ENCODE assay signal across 17 cellular contexts in the genomic region with DNA sequence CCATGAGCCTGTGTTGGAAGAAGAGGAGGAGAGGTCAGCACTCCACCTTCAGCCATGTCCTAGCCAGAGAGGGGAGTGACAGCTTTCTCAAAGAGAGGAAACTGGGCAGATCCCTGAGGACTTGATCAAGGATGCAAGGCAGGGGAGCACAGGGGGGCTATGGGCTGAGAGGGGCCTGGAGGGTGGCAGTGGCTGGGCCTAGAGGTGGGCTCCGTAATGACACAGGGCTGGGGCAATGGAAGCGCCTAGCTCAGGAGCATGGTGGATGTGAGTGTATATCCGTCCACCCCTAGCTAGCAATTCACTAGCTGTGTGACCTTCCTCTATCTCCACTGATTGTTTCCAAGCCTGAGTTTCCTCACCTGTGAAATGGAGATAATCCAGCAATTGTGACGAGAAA. TPM values are rescaled to one million over a fixed set of nuclear protein-coding genes. Genes with fewer than 3 reads are reported as not detected.
DNase-seq lines count a peak whose midpoint lies in the region; ATAC-seq and TF ChIP-seq lines count a peak whose summit lies in the region.
"Had no signal": no experiment of that assay in that cellular context is flagged by ENCODE, and none has a peak within 500 bp of the region (broad histone marks: within the 10 kb centered on the region; RNA-seq: fewer than 3 reads in every experiment).

No MANE protein-coding gene starts in this region.

- H3K27me3 Mint-ChIP-seq in nephron (ENCODE audit: low read depth): peaks cover 3% of the 10 kb centered on the region

- H3K9me3 ChIP-seq in right atrium auricular region: no peaks in the 10 kb centered on the region
- H3K9me3 ChIP-seq: colonic mucosa, SJSA1 had no signal

- H3K36me3 ChIP-seq in right atrium auricular region: no peaks in the 10 kb centered on the region
- H3K36me3 ChIP-seq: colonic mucosa, SJSA1 had no signal

- H3K27me3 ChIP-seq in right atrium auricular region: no peaks in the 10 kb centered on the region
- H3K27me3 ChIP-seq: colonic mucosa, SJSA1 had no signal

- peaks cover 0 to 8% of the 10 kb centered on the region in 2 donors for H3K4me1 ChIP-seq in right atrium auricular region
- H3K4me1 ChIP-seq: colonic mucosa had no signal

- ATAC-seq in Right ventricle myocardium superior (ENCODE audit: poor library complexity): no peak

- no peaks in the 10 kb centered on the region for H3K36me3 Mint-ChIP-seq in nephron (ENCODE audit: low read depth)

- peaks cover 13% of the 10 kb centered on the region for H3K4me1 Mint-ChIP-seq in nephron

- H3K4me3 Mint-ChIP-seq in nephron: no peak overlapping the region

- TF ChIP-seq CTCF in right atrium auricular region (IDR thresholded peaks at IDR 0.05): no peak
- no peak for TF ChIP-seq CTCF in nephron (IDR thresholded peaks at IDR 0.05; ENCODE audit: unreplicated experiment in 3 of 3)

- H3K9me3 Mint-ChIP-seq in nephron: no peaks in the 10 kb centered on the region

- peak overlapping the region in 2 of 3 experiments; percentile 43 to 77 for H3K27ac Mint-ChIP-seq in nephron

- intact Hi-C loops in Right ventricle myocardium superior (cut with DNase I): no loop called here

- peak; percentile 44 for DNase-seq in right atrium auricular region (ENCODE audit: low spot score)
- no peak for DNase-seq in Right ventricle myocardium superior
- no peak for DNase-seq in caudate nucleus (lab: John Stamatoyannopoulos, UW)
- no peak for DNase-seq in SIG-M5 (lab: John Stamatoyannopoulos, UW)
- no peak for DNase-seq in OCI-M1 (lab: John Stamatoyannopoulos, UW)
- no peak for DNase-seq in NCI-H2227 treated with DMSO at 0.1 percent for 48 hours (lab: John Stamatoyannopoulos, UW)
- no peak for DNase-seq in activated naive CD4-positive, alpha-beta T cell treated with anti-CD3 and anti-CD28 coated beads, Interleukin-2, amount 50 U/mL, for 16 hours
- DNase-seq: activated CD4-positive, alpha-beta T cell treated with anti-CD3 and anti-CD28 coated beads for 1 hour; activated gamma-delta T cell treated with Interleukin-2 at 50 U/mL for 16 hours; colonic mucosa; KG1; NCI-H1092; NCI-H524 treated with DMSO at 0.1 percent for 48 hours; stimulated activated naive CD8-positive, alpha-beta T cell treated with anti-CD3 and anti-CD28 coated beads, Interleukin-15, Interleukin-2, amounts not matched to agents 100 U/mL and 50 U/mL, for 24 hours; trophoblast cell had no signal

- H3K27ac ChIP-seq in right atrium auricular region (no peak overlapping the region), caudate nucleus (ENCODE audit: low read depth, low read length) (peak overlapping the region; percentile 69)
- H3K27ac ChIP-seq: SJSA1 had no signal

- no peak overlapping the region for H3K4me3 ChIP-seq in right atrium auricular region
- H3K4me3 ChIP-seq: colonic mucosa, SJSA1 had no signal

RNA-seq across cellular contexts. Expression of a gene that starts 32.6 kb away (rescaled TPM):
- total RNA-seq in right atrium auricular region (1 to 10 TPM in 1 of 2 donors, not detected in 1; 2.2 TPM), Right ventricle myocardium superior (not detected)
